ENCODE assay signal across 1 cellular context in the genomic region with DNA sequence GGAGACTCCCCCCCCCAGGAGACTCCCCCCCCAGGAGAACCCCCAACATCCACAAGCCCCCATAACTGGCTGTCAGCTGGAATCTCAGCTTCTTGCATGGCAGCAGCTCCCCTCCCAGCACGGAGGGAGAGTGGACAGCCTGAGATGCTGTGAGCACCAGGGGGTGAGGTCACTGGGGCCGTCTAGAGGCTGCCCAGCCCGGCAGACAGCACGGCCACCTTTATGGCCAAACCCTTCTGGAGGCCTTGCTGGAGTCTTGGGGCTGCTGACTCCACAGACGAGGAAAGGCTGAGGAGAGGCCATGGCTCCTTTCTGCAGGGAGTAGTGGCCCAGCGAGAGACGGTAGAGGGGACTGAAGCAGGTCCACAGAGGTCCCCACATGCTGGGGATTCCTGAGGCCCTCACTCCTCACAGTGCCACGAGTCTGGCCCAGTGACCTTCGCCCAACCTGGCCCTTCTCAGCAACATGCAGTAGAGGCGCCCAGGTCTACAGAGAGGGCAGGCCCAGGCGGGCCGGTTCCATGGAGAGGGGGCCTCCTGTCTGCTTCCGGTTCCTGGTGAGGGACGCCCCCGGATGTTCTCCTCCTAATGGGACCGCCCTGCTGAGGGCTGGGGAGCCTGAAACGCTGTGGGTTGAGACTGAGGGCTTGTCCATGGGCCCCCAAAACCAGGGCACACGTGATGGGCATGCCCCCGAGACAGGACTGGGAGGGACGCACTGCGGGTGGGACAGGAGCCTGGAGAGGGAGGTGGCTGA.
TF ChIP-seq lines count a peak whose summit lies in the region.

No MANE protein-coding gene starts in this region.

TF ChIP-seq in K562, 482 proteins besides CTCF, POLR2A, EP300 and RAD21 (continued from another document):
- TF ChIP-seq, protein P1, sequence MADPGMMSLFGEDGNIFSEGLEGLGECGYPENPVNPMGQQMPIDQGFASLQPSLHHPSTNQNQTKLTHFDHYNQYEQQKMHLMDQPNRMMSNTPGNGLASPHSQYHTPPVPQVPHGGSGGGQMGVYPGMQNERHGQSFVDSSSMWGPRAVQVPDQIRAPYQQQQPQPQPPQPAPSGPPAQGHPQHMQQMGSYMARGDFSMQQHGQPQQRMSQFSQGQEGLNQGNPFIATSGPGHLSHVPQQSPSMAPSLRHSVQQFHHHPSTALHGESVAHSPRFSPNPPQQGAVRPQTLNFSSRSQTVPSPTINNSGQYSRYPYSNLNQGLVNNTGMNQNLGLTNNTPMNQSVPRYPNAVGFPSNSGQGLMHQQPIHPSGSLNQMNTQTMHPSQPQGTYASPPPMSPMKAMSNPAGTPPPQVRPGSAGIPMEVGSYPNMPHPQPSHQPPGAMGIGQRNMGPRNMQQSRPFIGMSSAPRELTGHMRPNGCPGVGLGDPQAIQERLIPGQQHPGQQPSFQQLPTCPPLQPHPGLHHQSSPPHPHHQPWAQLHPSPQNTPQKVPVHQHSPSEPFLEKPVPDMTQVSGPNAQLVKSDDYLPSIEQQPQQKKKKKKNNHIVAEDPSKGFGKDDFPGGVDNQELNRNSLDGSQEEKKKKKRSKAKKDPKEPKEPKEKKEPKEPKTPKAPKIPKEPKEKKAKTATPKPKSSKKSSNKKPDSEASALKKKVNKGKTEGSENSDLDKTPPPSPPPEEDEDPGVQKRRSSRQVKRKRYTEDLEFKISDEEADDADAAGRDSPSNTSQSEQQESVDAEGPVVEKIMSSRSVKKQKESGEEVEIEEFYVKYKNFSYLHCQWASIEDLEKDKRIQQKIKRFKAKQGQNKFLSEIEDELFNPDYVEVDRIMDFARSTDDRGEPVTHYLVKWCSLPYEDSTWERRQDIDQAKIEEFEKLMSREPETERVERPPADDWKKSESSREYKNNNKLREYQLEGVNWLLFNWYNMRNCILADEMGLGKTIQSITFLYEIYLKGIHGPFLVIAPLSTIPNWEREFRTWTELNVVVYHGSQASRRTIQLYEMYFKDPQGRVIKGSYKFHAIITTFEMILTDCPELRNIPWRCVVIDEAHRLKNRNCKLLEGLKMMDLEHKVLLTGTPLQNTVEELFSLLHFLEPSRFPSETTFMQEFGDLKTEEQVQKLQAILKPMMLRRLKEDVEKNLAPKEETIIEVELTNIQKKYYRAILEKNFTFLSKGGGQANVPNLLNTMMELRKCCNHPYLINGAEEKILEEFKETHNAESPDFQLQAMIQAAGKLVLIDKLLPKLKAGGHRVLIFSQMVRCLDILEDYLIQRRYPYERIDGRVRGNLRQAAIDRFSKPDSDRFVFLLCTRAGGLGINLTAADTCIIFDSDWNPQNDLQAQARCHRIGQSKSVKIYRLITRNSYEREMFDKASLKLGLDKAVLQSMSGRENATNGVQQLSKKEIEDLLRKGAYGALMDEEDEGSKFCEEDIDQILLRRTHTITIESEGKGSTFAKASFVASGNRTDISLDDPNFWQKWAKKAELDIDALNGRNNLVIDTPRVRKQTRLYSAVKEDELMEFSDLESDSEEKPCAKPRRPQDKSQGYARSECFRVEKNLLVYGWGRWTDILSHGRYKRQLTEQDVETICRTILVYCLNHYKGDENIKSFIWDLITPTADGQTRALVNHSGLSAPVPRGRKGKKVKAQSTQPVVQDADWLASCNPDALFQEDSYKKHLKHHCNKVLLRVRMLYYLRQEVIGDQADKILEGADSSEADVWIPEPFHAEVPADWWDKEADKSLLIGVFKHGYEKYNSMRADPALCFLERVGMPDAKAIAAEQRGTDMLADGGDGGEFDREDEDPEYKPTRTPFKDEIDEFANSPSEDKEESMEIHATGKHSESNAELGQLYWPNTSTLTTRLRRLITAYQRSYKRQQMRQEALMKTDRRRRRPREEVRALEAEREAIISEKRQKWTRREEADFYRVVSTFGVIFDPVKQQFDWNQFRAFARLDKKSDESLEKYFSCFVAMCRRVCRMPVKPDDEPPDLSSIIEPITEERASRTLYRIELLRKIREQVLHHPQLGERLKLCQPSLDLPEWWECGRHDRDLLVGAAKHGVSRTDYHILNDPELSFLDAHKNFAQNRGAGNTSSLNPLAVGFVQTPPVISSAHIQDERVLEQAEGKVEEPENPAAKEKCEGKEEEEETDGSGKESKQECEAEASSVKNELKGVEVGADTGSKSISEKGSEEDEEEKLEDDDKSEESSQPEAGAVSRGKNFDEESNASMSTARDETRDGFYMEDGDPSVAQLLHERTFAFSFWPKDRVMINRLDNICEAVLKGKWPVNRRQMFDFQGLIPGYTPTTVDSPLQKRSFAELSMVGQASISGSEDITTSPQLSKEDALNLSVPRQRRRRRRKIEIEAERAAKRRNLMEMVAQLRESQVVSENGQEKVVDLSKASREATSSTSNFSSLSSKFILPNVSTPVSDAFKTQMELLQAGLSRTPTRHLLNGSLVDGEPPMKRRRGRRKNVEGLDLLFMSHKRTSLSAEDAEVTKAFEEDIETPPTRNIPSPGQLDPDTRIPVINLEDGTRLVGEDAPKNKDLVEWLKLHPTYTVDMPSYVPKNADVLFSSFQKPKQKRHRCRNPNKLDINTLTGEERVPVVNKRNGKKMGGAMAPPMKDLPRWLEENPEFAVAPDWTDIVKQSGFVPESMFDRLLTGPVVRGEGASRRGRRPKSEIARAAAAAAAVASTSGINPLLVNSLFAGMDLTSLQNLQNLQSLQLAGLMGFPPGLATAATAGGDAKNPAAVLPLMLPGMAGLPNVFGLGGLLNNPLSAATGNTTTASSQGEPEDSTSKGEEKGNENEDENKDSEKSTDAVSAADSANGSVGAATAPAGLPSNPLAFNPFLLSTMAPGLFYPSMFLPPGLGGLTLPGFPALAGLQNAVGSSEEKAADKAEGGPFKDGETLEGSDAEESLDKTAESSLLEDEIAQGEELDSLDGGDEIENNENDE (IDR thresholded peaks at IDR 0.05; ENCODE audit: low read depth, low read length) = no peak
- TF ChIP-seq, protein P2, sequence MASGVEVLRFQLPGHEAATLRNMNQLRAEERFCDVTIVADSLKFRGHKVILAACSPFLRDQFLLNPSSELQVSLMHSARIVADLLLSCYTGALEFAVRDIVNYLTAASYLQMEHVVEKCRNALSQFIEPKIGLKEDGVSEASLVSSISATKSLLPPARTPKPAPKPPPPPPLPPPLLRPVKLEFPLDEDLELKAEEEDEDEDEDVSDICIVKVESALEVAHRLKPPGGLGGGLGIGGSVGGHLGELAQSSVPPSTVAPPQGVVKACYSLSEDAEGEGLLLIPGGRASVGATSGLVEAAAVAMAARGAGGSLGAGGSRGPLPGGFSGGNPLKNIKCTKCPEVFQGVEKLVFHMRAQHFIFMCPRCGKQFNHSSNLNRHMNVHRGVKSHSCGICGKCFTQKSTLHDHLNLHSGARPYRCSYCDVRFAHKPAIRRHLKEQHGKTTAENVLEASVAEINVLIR (CRISPR knock-in tag; IDR thresholded peaks at IDR 0.05) = no peak
- TF ChIP-seq, protein P3, sequence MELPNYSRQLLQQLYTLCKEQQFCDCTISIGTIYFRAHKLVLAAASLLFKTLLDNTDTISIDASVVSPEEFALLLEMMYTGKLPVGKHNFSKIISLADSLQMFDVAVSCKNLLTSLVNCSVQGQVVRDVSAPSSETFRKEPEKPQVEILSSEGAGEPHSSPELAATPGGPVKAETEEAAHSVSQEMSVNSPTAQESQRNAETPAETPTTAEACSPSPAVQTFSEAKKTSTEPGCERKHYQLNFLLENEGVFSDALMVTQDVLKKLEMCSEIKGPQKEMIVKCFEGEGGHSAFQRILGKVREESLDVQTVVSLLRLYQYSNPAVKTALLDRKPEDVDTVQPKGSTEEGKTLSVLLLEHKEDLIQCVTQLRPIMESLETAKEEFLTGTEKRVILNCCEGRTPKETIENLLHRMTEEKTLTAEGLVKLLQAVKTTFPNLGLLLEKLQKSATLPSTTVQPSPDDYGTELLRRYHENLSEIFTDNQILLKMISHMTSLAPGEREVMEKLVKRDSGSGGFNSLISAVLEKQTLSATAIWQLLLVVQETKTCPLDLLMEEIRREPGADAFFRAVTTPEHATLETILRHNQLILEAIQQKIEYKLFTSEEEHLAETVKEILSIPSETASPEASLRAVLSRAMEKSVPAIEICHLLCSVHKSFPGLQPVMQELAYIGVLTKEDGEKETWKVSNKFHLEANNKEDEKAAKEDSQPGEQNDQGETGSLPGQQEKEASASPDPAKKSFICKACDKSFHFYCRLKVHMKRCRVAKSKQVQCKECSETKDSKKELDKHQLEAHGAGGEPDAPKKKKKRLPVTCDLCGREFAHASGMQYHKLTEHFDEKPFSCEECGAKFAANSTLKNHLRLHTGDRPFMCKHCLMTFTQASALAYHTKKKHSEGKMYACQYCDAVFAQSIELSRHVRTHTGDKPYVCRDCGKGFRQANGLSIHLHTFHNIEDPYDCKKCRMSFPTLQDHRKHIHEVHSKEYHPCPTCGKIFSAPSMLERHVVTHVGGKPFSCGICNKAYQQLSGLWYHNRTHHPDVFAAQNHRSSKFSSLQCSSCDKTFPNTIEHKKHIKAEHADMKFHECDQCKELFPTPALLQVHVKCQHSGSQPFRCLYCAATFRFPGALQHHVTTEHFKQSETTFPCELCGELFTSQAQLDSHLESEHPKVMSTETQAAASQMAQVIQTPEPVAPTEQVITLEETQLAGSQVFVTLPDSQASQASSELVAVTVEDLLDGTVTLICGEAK (IDR thresholded peaks at IDR 0.05) = 0 out of 2 replicates have a peak, but pooled peaks have one; percentile 16
- TF ChIP-seq, protein P3 (CRISPR knock-in tag; IDR thresholded peaks at IDR 0.05) = no peak
- TF ChIP-seq, protein P4, sequence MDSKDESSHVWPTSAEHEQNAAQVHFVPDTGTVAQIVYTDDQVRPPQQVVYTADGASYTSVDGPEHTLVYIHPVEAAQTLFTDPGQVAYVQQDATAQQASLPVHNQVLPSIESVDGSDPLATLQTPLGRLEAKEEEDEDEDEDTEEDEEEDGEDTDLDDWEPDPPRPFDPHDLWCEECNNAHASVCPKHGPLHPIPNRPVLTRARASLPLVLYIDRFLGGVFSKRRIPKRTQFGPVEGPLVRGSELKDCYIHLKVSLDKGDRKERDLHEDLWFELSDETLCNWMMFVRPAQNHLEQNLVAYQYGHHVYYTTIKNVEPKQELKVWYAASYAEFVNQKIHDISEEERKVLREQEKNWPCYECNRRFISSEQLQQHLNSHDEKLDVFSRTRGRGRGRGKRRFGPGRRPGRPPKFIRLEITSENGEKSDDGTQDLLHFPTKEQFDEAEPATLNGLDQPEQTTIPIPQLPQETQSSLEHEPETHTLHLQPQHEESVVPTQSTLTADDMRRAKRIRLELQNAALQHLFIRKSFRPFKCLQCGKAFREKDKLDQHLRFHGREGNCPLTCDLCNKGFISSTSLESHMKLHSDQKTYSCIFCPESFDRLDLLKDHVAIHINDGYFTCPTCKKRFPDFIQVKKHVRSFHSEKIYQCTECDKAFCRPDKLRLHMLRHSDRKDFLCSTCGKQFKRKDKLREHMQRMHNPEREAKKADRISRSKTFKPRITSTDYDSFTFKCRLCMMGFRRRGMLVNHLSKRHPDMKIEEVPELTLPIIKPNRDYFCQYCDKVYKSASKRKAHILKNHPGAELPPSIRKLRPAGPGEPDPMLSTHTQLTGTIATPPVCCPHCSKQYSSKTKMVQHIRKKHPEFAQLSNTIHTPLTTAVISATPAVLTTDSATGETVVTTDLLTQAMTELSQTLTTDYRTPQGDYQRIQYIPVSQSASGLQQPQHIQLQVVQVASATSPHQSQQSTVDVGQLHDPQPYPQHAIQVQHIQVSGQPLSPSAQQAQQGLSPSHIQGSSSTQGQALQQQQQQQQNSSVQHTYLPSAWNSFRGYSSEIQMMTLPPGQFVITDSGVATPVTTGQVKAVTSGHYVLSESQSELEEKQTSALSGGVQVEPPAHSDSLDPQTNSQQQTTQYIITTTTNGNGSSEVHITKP (IDR thresholded peaks at IDR 0.05; ENCODE audit: partially characterized antibody) = peak; percentile 24
- no peak for TF ChIP-seq BRF1 (IDR thresholded peaks at IDR 0.05; ENCODE audit: borderline replicate concordance, extremely low read depth, insufficient read length)
